Comparison of ENCODE assay signal across 11 cellular contexts in the genomic region with DNA sequence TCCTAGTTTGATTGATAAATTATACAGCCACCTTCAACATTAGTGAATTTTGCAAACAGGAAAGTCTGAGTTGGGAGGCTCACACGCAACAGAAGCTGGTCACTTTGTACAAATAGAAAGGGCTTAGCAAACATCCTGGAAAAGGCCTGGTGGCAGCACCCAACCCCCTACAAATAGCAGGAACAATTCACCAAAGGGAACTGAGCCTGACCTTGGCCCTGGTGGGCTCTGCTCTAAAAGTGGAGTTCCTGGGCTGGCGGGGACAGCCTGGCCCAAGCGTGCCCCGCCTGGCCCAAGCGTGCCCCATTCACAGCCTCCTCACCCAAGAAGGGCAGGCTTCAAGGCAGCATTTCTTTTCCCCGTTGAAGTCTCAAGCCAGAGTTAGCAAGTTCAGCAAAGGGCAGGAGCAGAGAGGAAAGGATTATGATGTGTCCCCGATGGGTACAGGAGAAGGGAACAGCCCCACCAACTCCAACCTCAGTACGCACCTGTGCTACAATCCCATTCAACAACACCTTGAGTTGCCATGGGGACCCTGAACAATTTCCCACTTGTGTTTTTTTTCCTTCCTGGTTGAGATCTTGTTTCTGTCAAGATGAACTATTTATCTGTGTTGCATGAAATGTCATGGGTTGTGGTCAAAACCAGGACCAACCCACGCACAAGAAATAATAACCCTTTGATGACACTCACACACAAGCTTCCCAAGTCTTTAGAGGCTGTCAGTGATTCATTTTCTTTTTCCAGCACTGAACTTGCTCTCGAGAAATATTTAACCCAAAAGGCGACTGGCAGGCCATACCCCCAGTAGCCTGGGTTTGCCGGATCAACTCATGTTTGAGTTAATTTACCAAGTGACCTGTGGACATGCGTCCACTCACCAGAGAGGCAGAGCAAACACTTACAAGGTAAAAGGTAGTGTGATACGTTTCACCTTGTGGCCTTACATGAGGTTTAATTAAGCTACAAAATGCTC. TPM values are rescaled to one million over a fixed set of nuclear protein-coding genes. Genes with fewer than 3 reads are reported as not detected.
DNase-seq lines count a peak whose midpoint lies in the region; ATAC-seq, FAIRE-seq and TF ChIP-seq lines count a peak whose summit lies in the region.
"Had no signal": no experiment of that assay in that cellular context is flagged by ENCODE, and none has a peak within 500 bp of the region (broad histone marks: within the 10 kb centered on the region; RNA-seq: fewer than 3 reads in every experiment).

No MANE protein-coding gene starts in this region.

- no peak for TF ChIP-seq POLR2A in esophagus squamous epithelium (IDR thresholded peaks at IDR 0.05)

- no peak overlapping the region for H3K4me3 Mint-ChIP-seq in activated T-helper 2 cell treated with anti-CD3 and anti-CD28 coated beads, Interferon-gamma antibody, Interleukin-2, Interleukin-4, amounts not matched to agents 10 μg/mL and 5 μg/mL and 100 μg/mL, durations not matched to agents 14 hours and 24 hours and 36 hours (ENCODE audit: low read depth)

- WGBS in esophagus squamous epithelium, 2 donors = 75 to 77% methylated on average over 8 to 14 of the region's 14 CpGs

- H3K4me1 ChIP-seq in kidney (ENCODE audit: control insufficient read depth in 1 of 2, insufficient read depth in 1 of 2, low read depth in 1 of 2, low read length in 2 of 2) (peaks cover 0 to 2% of the 10 kb centered on the region in 2 donors), esophagus squamous epithelium (peaks cover 0 to 51% (median 8%) of the 10 kb centered on the region in 3 donors)

- H3K27me3 ChIP-seq in esophagus squamous epithelium = no peaks in the 10 kb centered on the region
- H3K27me3 ChIP-seq: BLaER1 had no signal

- no peaks in the 10 kb centered on the region for H3K9me3 ChIP-seq in kidney (ENCODE audit: control insufficient read depth in 1 of 2, low read length in 2 of 2)
- no peaks in the 10 kb centered on the region for H3K9me3 ChIP-seq in esophagus squamous epithelium
- H3K9me3 ChIP-seq: BLaER1 had no signal

- no peak for FAIRE-seq in kidney (lab: Jason Lieb, UNC)
- FAIRE-seq: H54 had no signal

- no peak for TF ChIP-seq CTCF in kidney (IDR thresholded peaks at IDR 0.05; ENCODE audit: borderline replicate concordance, extremely low read depth, insufficient read depth)
- TF ChIP-seq CTCF in esophagus squamous epithelium (IDR thresholded peaks at IDR 0.05) = no peak

- H3K4me1 Mint-ChIP-seq in activated T-helper 2 cell treated with anti-CD3 and anti-CD28 coated beads, Interferon-gamma antibody, Interleukin-2, Interleukin-4, amounts not matched to agents 10 μg/mL and 5 μg/mL and 100 μg/mL, durations not matched to agents 14 hours and 24 hours and 36 hours (ENCODE audit: low read depth) = peaks cover 85% of the 10 kb centered on the region

- no peaks in the 10 kb centered on the region for H3K27me3 Mint-ChIP-seq in activated T-helper 2 cell treated with anti-CD3 and anti-CD28 coated beads, Interferon-gamma antibody, Interleukin-2, Interleukin-4, amounts not matched to agents 10 μg/mL and 5 μg/mL and 100 μg/mL, durations not matched to agents 14 hours and 24 hours and 36 hours (ENCODE audit: low read depth)

- no peak overlapping the region for H3K9ac ChIP-seq in kidney (ENCODE audit: low read length in 2 of 2)
- H3K9ac ChIP-seq: BLaER1 had no signal

- no peaks in the 10 kb centered on the region for H3K9me3 Mint-ChIP-seq in activated T-helper 2 cell treated with anti-CD3 and anti-CD28 coated beads, Interferon-gamma antibody, Interleukin-2, Interleukin-4, amounts not matched to agents 10 μg/mL and 5 μg/mL and 100 μg/mL, durations not matched to agents 14 hours and 24 hours and 36 hours

- no peak for ATAC-seq in HG03135 (IDR thresholded peaks at IDR 0.05; ENCODE audit: unreplicated experiment)

- DNase-seq in stimulated activated naive CD4-positive, alpha-beta T cell (lab: John Stamatoyannopoulos, UW) = peak in 5 of 6 experiments; percentile 19 to 32 (median 28)
- no peak for DNase-seq in stimulated activated naive CD4-positive, alpha-beta T cell treated with Interleukin-2 at 50 U/mL for 16 hours (lab: John Stamatoyannopoulos, UW)
- DNase-seq in activated T-helper 2 cell treated with anti-CD3 and anti-CD28 coated beads, Interferon-gamma antibody, Interleukin-2, Interleukin-4, amounts not matched to agents 10 μg/mL and 5 μg/mL and 100 μg/mL, durations not matched to agents 14 hours and 24 hours and 36 hours (ENCODE audit: low spot score) = no peak
- DNase-seq in kidney (peak; percentile 15), T-helper 9 cell (no peak), esophagus squamous epithelium (lab: John Stamatoyannopoulos, UW) (no peak), hypothalamus (lab: John Stamatoyannopoulos, UW) (no peak)
- DNase-seq: NCI-H1436 had no signal

- peaks cover 74% of the 10 kb centered on the region for H3K36me3 Mint-ChIP-seq in activated T-helper 2 cell treated with anti-CD3 and anti-CD28 coated beads, Interferon-gamma antibody, Interleukin-2, Interleukin-4, amounts not matched to agents 10 μg/mL and 5 μg/mL and 100 μg/mL, durations not matched to agents 14 hours and 24 hours and 36 hours (ENCODE audit: low read depth)

- H3K27ac Mint-ChIP-seq in activated T-helper 2 cell treated with anti-CD3 and anti-CD28 coated beads, Interferon-gamma antibody, Interleukin-2, Interleukin-4, amounts not matched to agents 10 μg/mL and 5 μg/mL and 100 μg/mL, durations not matched to agents 14 hours and 24 hours and 36 hours = peak overlapping the region; percentile 67

- H3K36me3 ChIP-seq in kidney (ENCODE audit: control insufficient read depth in 1 of 2, insufficient read depth in 2 of 2, low read length in 2 of 2) (no peaks in the 10 kb centered on the region), esophagus squamous epithelium (peaks cover 0 to 37% (median 0%) of the 10 kb centered on the region in 3 donors)

- no peak overlapping the region for H3K27ac ChIP-seq in kidney (ENCODE audit: low read depth in 2 of 2, low read length in 2 of 2)
- no peak overlapping the region for H3K27ac ChIP-seq in esophagus squamous epithelium
- H3K27ac ChIP-seq: BLaER1 had no signal

- H3K4me3 ChIP-seq in kidney (ENCODE audit: low read length in 2 of 2) = no peak overlapping the region
- no peak overlapping the region for H3K4me3 ChIP-seq in esophagus squamous epithelium
- H3K4me3 ChIP-seq: BLaER1 had no signal

- intact Hi-C loops in activated T-helper 2 cell treated with anti-CD3 and anti-CD28 coated beads, Interferon-gamma antibody, Interleukin-2, Interleukin-4, amounts not matched to agents 10 μg/mL and 5 μg/mL and 100 μg/mL, durations not matched to agents 14 hours and 24 hours and 36 hours (cut with micrococcal nuclease) = loop anchor here (5.0 to 10.0 kb wide), 4 partner anchors 192 to 364 kb away; partner anchors contain the start of gene GRK5
- intact Hi-C loops in kidney (cut with DNase I) = no loop called here
- intact Hi-C loops in esophagus squamous epithelium (cut with DNase I) = no loop called here

RNA-seq across cellular contexts. Expression of gene RGS10, which starts 43.3 kb away (rescaled TPM):
- 101 and 112 TPM in 2 replicates for total RNA-seq in activated T-helper 2 cell treated with anti-CD3 and anti-CD28 coated beads, Interferon-gamma antibody, Interleukin-2, Interleukin-4, amounts not matched to agents 10 μg/mL and 5 μg/mL and 100 μg/mL, durations not matched to agents 14 hours and 24 hours and 36 hours
- total RNA-seq in kidney = 19.9 TPM
- polyA plus RNA-seq in kidney (ENCODE audit: insufficient read depth, low read depth, low replicate concordance) = 25.4 TPM
- total RNA-seq in esophagus squamous epithelium = 10 to 100 TPM; 25.5 to 55.8 (median 43.9) TPM

Comparison
In these comparisons a context has a peak if more than half of its experiments do, and no peak if none do; other contexts are left out.
1. DNase-seq: peak in stimulated activated naive CD4-positive, alpha-beta T cell (5 of 6) and kidney (single experiment); none in stimulated activated naive CD4-positive, alpha-beta T cell treated with Interleukin-2 at 50 U/mL for 16 hours (single experiment), activated T-helper 2 cell treated with anti-CD3 and anti-CD28 coated beads, Interferon-gamma antibody, Interleukin-2, Interleukin-4, amounts not matched to agents 10 μg/mL and 5 μg/mL and 100 μg/mL, durations not matched to agents 14 hours and 24 hours and 36 hours (single experiment), T-helper 9 cell (single experiment), esophagus squamous epithelium (single experiment) and hypothalamus (0 of 51).